ENCODE assay signal across 1 cellular context in the genomic region with DNA sequence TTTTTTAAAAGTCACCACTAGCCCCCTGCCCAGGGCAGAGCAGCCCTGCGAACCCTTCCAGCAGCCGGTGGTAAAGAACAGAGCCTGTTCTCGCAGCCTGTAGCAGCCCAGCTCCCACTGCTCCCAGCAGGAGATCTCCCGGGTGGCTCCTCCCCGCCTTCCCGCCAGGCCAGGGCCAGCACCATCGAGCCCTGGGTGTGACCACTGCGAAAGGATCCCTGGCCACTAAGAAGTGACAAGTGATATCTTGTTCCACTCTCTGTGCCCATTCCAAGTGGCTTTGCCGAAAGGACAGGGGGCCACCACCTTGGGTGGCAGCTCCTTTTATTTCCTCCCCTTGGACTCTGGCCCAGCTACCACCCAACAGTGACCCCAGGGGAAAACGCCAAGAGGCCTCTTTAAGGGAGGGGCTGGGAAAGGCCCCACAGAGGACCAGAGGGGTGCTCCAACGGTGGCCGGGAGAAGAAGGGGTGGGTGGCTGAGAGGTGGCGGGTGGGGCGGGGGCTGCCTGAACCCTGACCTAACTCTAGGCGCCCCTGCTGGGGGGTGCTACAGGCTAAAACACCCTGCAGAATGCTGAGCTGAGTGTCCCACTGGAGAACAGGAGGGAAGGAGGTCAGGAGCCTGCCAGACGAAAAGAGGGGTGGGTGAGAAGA.
TF ChIP-seq lines count a peak whose summit lies in the region.

No MANE protein-coding gene starts in this region.

TF ChIP-seq in K562, 482 proteins besides CTCF, POLR2A, EP300 and RAD21 (continued from another document):
- TF ChIP-seq ZBTB7A (IDR thresholded peaks at IDR 0.05; ENCODE audit: borderline replicate concordance, control insufficient read depth, low read depth, low read length) (peak; percentile 49; the same call in 1 of the 2 replicates), ZNF398 (CRISPR knock-in tag; IDR thresholded peaks at IDR 0.05) (no peak), SIN3A (IDR thresholded peaks at IDR 0.05; ENCODE audit: borderline replicate concordance in 2 of 2, control insufficient read depth in 1 of 2, low read depth in 2 of 2, low read length in 2 of 2) (no peak), FOXP1 (CRISPR knock-in tag; IDR thresholded peaks at IDR 0.05) (no peak), MLX (CRISPR knock-in tag; conservative IDR thresholded peaks at IDR 0.05) (no peak), ZNF644 (tag; IDR thresholded peaks at IDR 0.05; ENCODE audit: low read depth) (no peak), KLF16 (IDR thresholded peaks at IDR 0.05) (no peak), ZFP36 (IDR thresholded peaks at IDR 0.05; ENCODE audit: low read depth, low read length, partially characterized antibody) (peak; percentile 46)
- TF ChIP-seq, protein P1, sequence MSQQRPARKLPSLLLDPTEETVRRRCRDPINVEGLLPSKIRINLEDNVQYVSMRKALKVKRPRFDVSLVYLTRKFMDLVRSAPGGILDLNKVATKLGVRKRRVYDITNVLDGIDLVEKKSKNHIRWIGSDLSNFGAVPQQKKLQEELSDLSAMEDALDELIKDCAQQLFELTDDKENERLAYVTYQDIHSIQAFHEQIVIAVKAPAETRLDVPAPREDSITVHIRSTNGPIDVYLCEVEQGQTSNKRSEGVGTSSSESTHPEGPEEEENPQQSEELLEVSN (IDR thresholded peaks at IDR 0.05; ENCODE audit: borderline replicate concordance in 1 of 2, extremely low read depth in 1 of 2, insufficient read depth in 1 of 2, insufficient read length in 1 of 2, low read depth in 1 of 2, low read length in 1 of 2, poor library complexity in 1 of 2, severe bottlenecking in 1 of 2), result peak in 1 of 2 experiments; percentile 83
- TF ChIP-seq, protein P2, sequence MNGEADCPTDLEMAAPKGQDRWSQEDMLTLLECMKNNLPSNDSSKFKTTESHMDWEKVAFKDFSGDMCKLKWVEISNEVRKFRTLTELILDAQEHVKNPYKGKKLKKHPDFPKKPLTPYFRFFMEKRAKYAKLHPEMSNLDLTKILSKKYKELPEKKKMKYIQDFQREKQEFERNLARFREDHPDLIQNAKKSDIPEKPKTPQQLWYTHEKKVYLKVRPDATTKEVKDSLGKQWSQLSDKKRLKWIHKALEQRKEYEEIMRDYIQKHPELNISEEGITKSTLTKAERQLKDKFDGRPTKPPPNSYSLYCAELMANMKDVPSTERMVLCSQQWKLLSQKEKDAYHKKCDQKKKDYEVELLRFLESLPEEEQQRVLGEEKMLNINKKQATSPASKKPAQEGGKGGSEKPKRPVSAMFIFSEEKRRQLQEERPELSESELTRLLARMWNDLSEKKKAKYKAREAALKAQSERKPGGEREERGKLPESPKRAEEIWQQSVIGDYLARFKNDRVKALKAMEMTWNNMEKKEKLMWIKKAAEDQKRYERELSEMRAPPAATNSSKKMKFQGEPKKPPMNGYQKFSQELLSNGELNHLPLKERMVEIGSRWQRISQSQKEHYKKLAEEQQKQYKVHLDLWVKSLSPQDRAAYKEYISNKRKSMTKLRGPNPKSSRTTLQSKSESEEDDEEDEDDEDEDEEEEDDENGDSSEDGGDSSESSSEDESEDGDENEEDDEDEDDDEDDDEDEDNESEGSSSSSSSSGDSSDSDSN (IDR thresholded peaks at IDR 0.05; ENCODE audit: borderline replicate concordance in 1 of 2, low read depth in 2 of 2, low read length in 2 of 2), result peak in 1 of 2 experiments; percentile 84; a peak in 2 of 4 replicates
